22 cellular contexts compared by ENCODE assay signal in genomic region chr5:11289733-11290132, GRCh38.
"Had no signal": no experiment of that assay in that cellular context is flagged by ENCODE, and none has a peak within 500 bp of the region (broad histone marks: within the 10 kb centered on the region; RNA-seq: fewer than 3 reads in every experiment).

No MANE protein-coding gene starts in this region.

- H3K4me3 ChIP-seq: mucosa of descending colon, stomach, suprapubic skin, transverse colon had no signal

- H3K27me3 ChIP-seq: foreskin keratinocyte, stomach, suprapubic skin, transverse colon had no signal

- H2AFZ ChIP-seq: parathyroid adenoma had no signal

- ATAC-seq: activated CD8-positive, alpha-beta memory T cell treated with anti-CD3 and anti-CD28 coated beads, Interleukin-2, amount 10 ng/mL, durations not matched to agents 7 days and 5 days; activated CD8-positive, alpha-beta T cell treated with anti-CD3 and anti-CD28 coated beads for 36 hours; foreskin keratinocyte; mucosa of descending colon; T-helper 17 cell had no signal

- H3K4me1 ChIP-seq: foreskin keratinocyte, parathyroid adenoma, stomach, suprapubic skin, transverse colon had no signal

- H3K4me3 Mint-ChIP-seq: activated CD4-positive, alpha-beta T cell treated with anti-CD3 and anti-CD28 coated beads, Interleukin-2, amount 10 ng/mL, durations not matched to agents 7 days and 5 days; activated CD8-positive, alpha-beta memory T cell treated with anti-CD3 and anti-CD28 coated beads, Interleukin-2, amount 10 ng/mL, durations not matched to agents 7 days and 5 days; activated CD8-positive, alpha-beta T cell treated with anti-CD3 and anti-CD28 coated beads for 36 hours; activated naive CD4-positive, alpha-beta T cell treated with anti-CD3 and anti-CD28 coated beads, Interleukin-2, amount 10 ng/mL, durations not matched to agents 7 days and 5 days; nephron progenitor cell; T-helper 17 cell had no signal

- H3K79me2 ChIP-seq: parathyroid adenoma had no signal

- H3K27me3 Mint-ChIP-seq: activated CD4-positive, alpha-beta T cell treated with anti-CD3 and anti-CD28 coated beads, Interleukin-2, amount 10 ng/mL, durations not matched to agents 7 days and 5 days; activated CD8-positive, alpha-beta memory T cell treated with anti-CD3 and anti-CD28 coated beads, Interleukin-2, amount 10 ng/mL, durations not matched to agents 7 days and 5 days had no signal

- H3K9me3 Mint-ChIP-seq: activated CD4-positive, alpha-beta T cell treated with anti-CD3 and anti-CD28 coated beads, Interleukin-2, amount 10 ng/mL, durations not matched to agents 7 days and 5 days; activated CD8-positive, alpha-beta T cell treated with anti-CD3 and anti-CD28 coated beads for 36 hours; activated naive CD4-positive, alpha-beta T cell treated with anti-CD3 and anti-CD28 coated beads, Interleukin-2, amount 10 ng/mL, durations not matched to agents 7 days and 5 days had no signal

- H3K27ac ChIP-seq: foreskin keratinocyte, parathyroid adenoma, stomach, suprapubic skin, transverse colon had no signal

- H3K36me3 Mint-ChIP-seq: activated CD8-positive, alpha-beta memory T cell treated with anti-CD3 and anti-CD28 coated beads, Interleukin-2, amount 10 ng/mL, durations not matched to agents 7 days and 5 days; activated naive CD4-positive, alpha-beta T cell treated with anti-CD3 and anti-CD28 coated beads, Interleukin-2, amount 10 ng/mL, durations not matched to agents 7 days and 5 days had no signal

- H3K4me1 Mint-ChIP-seq: activated CD4-positive, alpha-beta T cell treated with anti-CD3 and anti-CD28 coated beads, Interleukin-2, amount 10 ng/mL, durations not matched to agents 7 days and 5 days; activated CD8-positive, alpha-beta memory T cell treated with anti-CD3 and anti-CD28 coated beads, Interleukin-2, amount 10 ng/mL, durations not matched to agents 7 days and 5 days; activated naive CD4-positive, alpha-beta T cell treated with anti-CD3 and anti-CD28 coated beads, Interleukin-2, amount 10 ng/mL, durations not matched to agents 7 days and 5 days; nephron progenitor cell had no signal

- DNase-seq: activated CD4-positive, alpha-beta T cell treated with anti-CD3 and anti-CD28 coated beads, Interleukin-2, amount 10 ng/mL, durations not matched to agents 7 days and 5 days; activated CD4-positive, CD25-positive, alpha-beta regulatory T cell treated with anti-CD3 and anti-CD28 coated beads, Interleukin-2, amount 50 U/mL, for 72 hours; activated CD8-positive, alpha-beta memory T cell treated with anti-CD3 and anti-CD28 coated beads, Interleukin-2, amount 10 ng/mL, durations not matched to agents 7 days and 5 days; activated CD8-positive, alpha-beta T cell treated with anti-CD3 and anti-CD28 coated beads for 36 hours; activated effector memory CD4-positive, alpha-beta T cell treated with anti-CD3 and anti-CD28 coated beads, Interleukin-2, amount 50 U/mL, for 16 hours; activated naive CD4-positive, alpha-beta T cell treated with anti-CD3 and anti-CD28 coated beads, Interleukin-2, amount 10 ng/mL, durations not matched to agents 7 days and 5 days; activated T-cell treated with anti-CD3 and anti-CD28 coated beads for 4 hours; cortex of kidney; erythroblast; foreskin keratinocyte; kidney glomerular epithelial cell; mesenchymal stem cell; mucosa of descending colon; nephron progenitor cell; nucleus accumbens; right cardiac atrium; stimulated activated CD4-positive, alpha-beta T cell treated with anti-CD3 and anti-CD28 coated beads, Interleukin-12 subunit alpha, Interleukin-12 subunit beta, amount 100 ng/mL, for 4 hours; stomach; T-helper 17 cell; transverse colon had no signal

- H3K9me3 ChIP-seq: mucosa of descending colon, stomach, suprapubic skin, transverse colon had no signal

- H3K27ac Mint-ChIP-seq: activated CD4-positive, alpha-beta T cell treated with anti-CD3 and anti-CD28 coated beads, Interleukin-2, amount 10 ng/mL, durations not matched to agents 7 days and 5 days; activated CD8-positive, alpha-beta memory T cell treated with anti-CD3 and anti-CD28 coated beads, Interleukin-2, amount 10 ng/mL, durations not matched to agents 7 days and 5 days; activated CD8-positive, alpha-beta T cell treated with anti-CD3 and anti-CD28 coated beads for 36 hours; activated naive CD4-positive, alpha-beta T cell treated with anti-CD3 and anti-CD28 coated beads, Interleukin-2, amount 10 ng/mL, durations not matched to agents 7 days and 5 days; nephron progenitor cell; T-helper 17 cell had no signal

- H3K36me3 ChIP-seq: stomach, suprapubic skin, transverse colon had no signal

- H3K9ac ChIP-seq: parathyroid adenoma had no signal
